Comparison of ENCODE assay signal across 8 cellular contexts in genomic region chr19:38389101-38389925, GRCh38. TPM values are rescaled to one million over a fixed set of nuclear protein-coding genes. Genes with fewer than 3 reads are reported as not detected.
DNase-seq lines count a peak whose midpoint lies in the region; ATAC-seq and TF ChIP-seq lines count a peak whose summit lies in the region.

No MANE protein-coding gene starts in this region.

- peak overlapping the region; percentile 56 for H3K27ac ChIP-seq in PC-3 (ENCODE audit: low read length)
- no peak overlapping the region for H3K27ac ChIP-seq in effector memory CD4-positive, alpha-beta T cell (ENCODE audit: insufficient read depth, low read length, poor library complexity, severe bottlenecking)

- ATAC-seq in PC-3 (peak; percentile 5; the same call in 1 of the 2 replicates), natural killer cell (no peak), GM18505 (IDR thresholded peaks at IDR 0.05; ENCODE audit: unreplicated experiment) (no peak), GM19328 (IDR thresholded peaks at IDR 0.05; ENCODE audit: unreplicated experiment) (no peak)

- H3K9me3 Mint-ChIP-seq in T-helper 2 cell treated with Interferon-gamma antibody and Interleukin-4, amounts not matched to agents 5 μg/mL and 100 μg/mL, for 36 hours = no peaks in the 10 kb centered on the region
- H3K9me3 Mint-ChIP-seq in natural killer cell = no peaks in the 10 kb centered on the region

- no peaks in the 10 kb centered on the region for H3K9me3 ChIP-seq in PC-3 (ENCODE audit: low read length)
- H3K9me3 ChIP-seq in effector memory CD4-positive, alpha-beta T cell (ENCODE audit: control insufficient read depth, low read length) = no peaks in the 10 kb centered on the region

- peaks cover 31% of the 10 kb centered on the region for H3K27me3 Mint-ChIP-seq in T-helper 2 cell treated with Interferon-gamma antibody and Interleukin-4, amounts not matched to agents 5 μg/mL and 100 μg/mL, for 36 hours (ENCODE audit: low read depth)
- H3K27me3 Mint-ChIP-seq in natural killer cell (ENCODE audit: low read depth in 2 of 2) = peaks cover 28 to 30% of the 10 kb centered on the region in 2 donors

- H3K9me2 ChIP-seq in PC-3 (replicated peaks; ENCODE audit: low read length) = no peaks in the 10 kb centered on the region

- H3K4me2 ChIP-seq in PC-3 (ENCODE audit: low read length) = peak overlapping the region; percentile 97

- no peak for DNase-seq in T-helper 2 cell treated with Interferon-gamma antibody and Interleukin-4, amounts not matched to agents 5 μg/mL and 100 μg/mL, for 36 hours (ENCODE audit: low spot score)
- DNase-seq in T-helper 2 cell (no peak), PC-3 (peak; percentile 72), natural killer cell (no peak), OCI-M1 (lab: John Stamatoyannopoulos, UW) (no peak)
- no peak for DNase-seq in effector memory CD4-positive, alpha-beta T cell

- H3K36me3 ChIP-seq in PC-3 (ENCODE audit: low read depth, low read length) = no peaks in the 10 kb centered on the region
- H3K36me3 ChIP-seq in effector memory CD4-positive, alpha-beta T cell (ENCODE audit: control insufficient read depth, insufficient read depth, low read length) = no peaks in the 10 kb centered on the region

- H3K4me1 Mint-ChIP-seq in T-helper 2 cell treated with Interferon-gamma antibody and Interleukin-4, amounts not matched to agents 5 μg/mL and 100 μg/mL, for 36 hours (ENCODE audit: low read depth) = peaks cover 20% of the 10 kb centered on the region
- peaks cover 19 to 25% of the 10 kb centered on the region in 2 donors for H3K4me1 Mint-ChIP-seq in natural killer cell

- H3K4me3 ChIP-seq in PC-3 (ENCODE audit: low read length) = peak overlapping the region; percentile 85
- H3K4me3 ChIP-seq in effector memory CD4-positive, alpha-beta T cell (ENCODE audit: insufficient read depth, low read depth, low read length, poor library complexity, severe bottlenecking) = peak overlapping the region; percentile 48

- intact Hi-C loops in PC-3 (cut with micrococcal nuclease) = loop anchor here (5.0 kb wide), 1 partner anchor 52 kb away; the partner anchor contains the start of gene CATSPERG
- intact Hi-C loops in natural killer cell (cut with micrococcal nuclease) = loop anchor here (2.0 kb wide), 1 partner anchor 15 kb away; the partner anchor contains the start of gene PSMD8

- peak overlapping the region; percentile 49 for H3K4me3 Mint-ChIP-seq in T-helper 2 cell treated with Interferon-gamma antibody and Interleukin-4, amounts not matched to agents 5 μg/mL and 100 μg/mL, for 36 hours
- H3K4me3 Mint-ChIP-seq in natural killer cell = peak overlapping the region; percentile 58

- no peak overlapping the region for H3K27ac Mint-ChIP-seq in T-helper 2 cell treated with Interferon-gamma antibody and Interleukin-4, amounts not matched to agents 5 μg/mL and 100 μg/mL, for 36 hours
- H3K27ac Mint-ChIP-seq in natural killer cell = no peak overlapping the region

- TF ChIP-seq POLR2A in GM18505 (IDR thresholded peaks at IDR 0.05; ENCODE audit: borderline replicate concordance, extremely low read depth, insufficient read depth, insufficient read length) = no peak

- POLR2A ChIA-PET in PC-3 (lab: Charles Lee; ENCODE audit: unreplicated experiment) = interaction anchor here (1.2 kb wide), 1 partner anchor 15 kb away, joined by 4 read pairs; the partner anchor contains the start of gene PSMD8

- TF ChIP-seq CTCF in PC-3 (conservative IDR thresholded peaks at IDR 0.05; ENCODE audit: low read depth, low read length) = no peak
- TF ChIP-seq CTCF in natural killer cell (IDR thresholded peaks at IDR 0.05) = no peak

- H3K79me2 ChIP-seq in PC-3 (ENCODE audit: low read length) = no peaks in the 10 kb centered on the region

- TSS peak; percentile 92 for BruUV-seq in PC-3 (replicated peaks; lab: Mats Ljungman, UMichigan)

- H3K36me3 Mint-ChIP-seq in T-helper 2 cell treated with Interferon-gamma antibody and Interleukin-4, amounts not matched to agents 5 μg/mL and 100 μg/mL, for 36 hours (ENCODE audit: low read depth) = peaks cover 13% of the 10 kb centered on the region
- no peaks in the 10 kb centered on the region for H3K36me3 Mint-ChIP-seq in natural killer cell

- no peaks in the 10 kb centered on the region for H3F3A ChIP-seq in PC-3 (ENCODE audit: low read length, unreplicated experiment)

- CTCF ChIA-PET in PC-3 (lab: Charles Lee) = interaction anchor here (0.6 kb wide), 1 partner anchor 14 kb away, joined by 5 read pairs; the partner anchor contains the start of gene FAM98C

- H3K27me3 ChIP-seq in PC-3 (ENCODE audit: low read length) = no peaks in the 10 kb centered on the region
- H3K27me3 ChIP-seq in effector memory CD4-positive, alpha-beta T cell (replicated peaks; ENCODE audit: control insufficient read depth, insufficient read depth, low read length, poor library complexity, severe bottlenecking) = no peaks in the 10 kb centered on the region

- peak overlapping the region; percentile 70 for H3K9ac ChIP-seq in PC-3 (ENCODE audit: low read length)

- H4K20me1 ChIP-seq in PC-3 (ENCODE audit: low read length) = no peaks in the 10 kb centered on the region

- peak overlapping the region; percentile 60 for H2AFZ ChIP-seq in PC-3 (ENCODE audit: low read length)

- peaks cover 7% of the 10 kb centered on the region; the same call in 1 of the 2 replicates for H3K4me1 ChIP-seq in PC-3 (ENCODE audit: insufficient read depth, low read length)
- H3K4me1 ChIP-seq in effector memory CD4-positive, alpha-beta T cell (ENCODE audit: control insufficient read depth, insufficient read depth, low read length, poor library complexity, severe bottlenecking) = peaks cover 34% of the 10 kb centered on the region

RNA-seq across cellular contexts. Expression of gene SPRED3, which starts 0.8 kb away (rescaled TPM):
- 3.1 and 4.1 TPM in 2 replicates for total RNA-seq in PC-3 (2014; rRNA removed)
- 1 to 10 TPM; 1.1 to 4.2 (median 1.3) TPM for total RNA-seq in natural killer cell

RNA-seq across cellular contexts. Expression of gene GGN, which starts 1.5 kb away (rescaled TPM):
- total RNA-seq in PC-3 (2014; rRNA removed) (0.29 and 0.73 TPM in 2 replicates), natural killer cell (not detected)

RNA-seq across cellular contexts. Expression of gene FAM98C, which starts 13.6 kb away (rescaled TPM):
- total RNA-seq in PC-3 (2014; rRNA removed) (23.5 and 53.6 TPM in 2 replicates), natural killer cell (10 to 100 TPM; 36.9 to 42.1 (median 41.6) TPM)

RNA-seq across cellular contexts. Expression of gene PSMD8, which starts 14.9 kb away (rescaled TPM):
- total RNA-seq in PC-3 (2014; rRNA removed) = 290 and 367 TPM in 2 replicates
- total RNA-seq in natural killer cell = 100 to 1,000 TPM; 109 to 115 (median 109) TPM

RNA-seq across cellular contexts. Expression of gene RASGRP4, which starts 36.7 kb away (rescaled TPM):
- total RNA-seq in PC-3 (2014; rRNA removed) (not detected in 2 replicates), natural killer cell (1 to 10 TPM; 2.3 to 9.3 (median 5.7) TPM)
